30 cellular contexts compared by ENCODE assay signal in the genomic region with DNA sequence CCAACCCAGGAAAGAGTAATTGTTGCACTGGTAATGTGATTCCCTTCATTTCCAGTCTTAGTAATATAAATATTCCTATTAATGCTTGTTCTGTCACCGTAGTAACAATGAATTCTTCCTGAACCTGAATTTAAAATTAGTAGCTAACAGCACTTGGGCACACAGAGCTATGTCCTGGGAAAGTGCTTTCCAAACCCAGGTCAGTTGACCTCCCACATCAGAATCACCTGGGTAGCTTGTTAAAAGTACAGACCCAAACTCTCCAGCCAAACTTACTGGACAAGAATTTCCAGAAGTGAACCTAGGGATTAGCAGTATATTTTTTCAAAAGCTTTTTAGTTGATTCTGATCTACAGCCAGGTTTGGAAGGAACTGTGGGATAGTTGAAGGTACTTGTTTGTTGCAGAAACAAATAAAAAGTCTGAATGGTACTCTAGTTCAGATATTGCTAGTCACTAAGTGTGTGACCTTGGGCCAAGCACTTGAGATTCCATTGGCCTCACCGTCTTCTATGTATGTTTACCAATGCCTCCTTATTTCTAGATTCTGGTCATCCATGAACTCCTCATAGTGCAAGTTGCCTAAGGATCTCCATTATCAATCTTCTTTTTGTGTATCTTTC.
"Had no signal": no experiment of that assay in that cellular context is flagged by ENCODE, and none has a peak within 500 bp of the region (broad histone marks: within the 10 kb centered on the region; RNA-seq: fewer than 3 reads in every experiment).

No MANE protein-coding gene starts in this region.

- H2AFZ ChIP-seq: neural progenitor cell, parathyroid adenoma had no signal

- DNase-seq: hippocampal formation; kidney glomerular epithelial cell; left cardiac atrium; mesendoderm; naive B cell; natural killer cell; nephron progenitor cell; occipital lobe; psoas muscle; right lobe of liver; stimulated activated CD4-positive, alpha-beta T cell treated with anti-CD3 and anti-CD28 coated beads, Interleukin-1b, Interleukin-23, amount 100 ng/mL, for 48 hours; stimulated activated CD4-positive, alpha-beta T cell treated with anti-CD3 and anti-CD28 coated beads, Interleukin-2, amount 100 ng/mL, for 48 hours; stimulated activated CD4-positive, alpha-beta T cell treated with anti-CD3 and anti-CD28 coated beads, Interleukin-4, amount 100 ng/mL, for 4 hours; stimulated activated CD8-positive, alpha-beta memory T cell treated with anti-CD3 and anti-CD28 coated beads, Interleukin-4, amount 100 ng/mL, for 48 hours; stimulated activated naive CD4-positive, alpha-beta T cell treated with Interleukin-2 at 50 U/mL for 16 hours; stimulated activated naive CD8-positive, alpha-beta T cell treated with anti-CD3 and anti-CD28 coated beads, Interleukin-15, amount 100 ng/mL, for 72 hours; substantia nigra; transverse colon; upper lobe of left lung had no signal

- H3K4me2 ChIP-seq: neural progenitor cell, smooth muscle cell had no signal

- H3K27me3 ChIP-seq: neural progenitor cell, neutrophil, right atrium auricular region, right lobe of liver, transverse colon, upper lobe of left lung had no signal

- H3K9me3 ChIP-seq: neutrophil, psoas muscle, right atrium auricular region, right lobe of liver, transverse colon, upper lobe of left lung had no signal

- H3K79me2 ChIP-seq: parathyroid adenoma had no signal

- FAIRE-seq: keratinocyte, urothelium cell line had no signal

- H3K9ac ChIP-seq: neural progenitor cell, parathyroid adenoma had no signal

- H3K36me3 Mint-ChIP-seq: mesothelial cell of epicardium; naive B cell; natural killer cell; neural progenitor cell; stimulated activated memory B cell treated with anti-CD40 and anti-IgM and Interleukin-4, amounts not matched to agents 10 μg/mL and 1 μg/mL and 100 μg/mL, for 72 hours had no signal

- H3K9me3 Mint-ChIP-seq: nephron progenitor cell; neural progenitor cell; stimulated activated memory B cell treated with anti-CD40 and anti-IgM and Interleukin-4, amounts not matched to agents 10 μg/mL and 1 μg/mL and 100 μg/mL, for 72 hours; stimulated activated naive CD8-positive, alpha-beta T cell treated with anti-CD3 and anti-CD28 coated beads, Interleukin-15, amount 100 ng/mL, for 72 hours had no signal

- H3K27ac ChIP-seq: neutrophil, parathyroid adenoma, psoas muscle, right atrium auricular region, right lobe of liver, transverse colon, upper lobe of left lung had no signal

- H3K4me3 ChIP-seq: lung, neural progenitor cell, psoas muscle, right atrium auricular region, right lobe of liver, smooth muscle cell, transverse colon, upper lobe of left lung had no signal

- ATAC-seq: left cardiac atrium; left lobe of liver; natural killer cell; psoas muscle; right lobe of liver; stimulated activated memory B cell treated with anti-CD40 and anti-IgM and Interleukin-4, amounts not matched to agents 10 μg/mL and 1 μg/mL and 100 μg/mL, for 72 hours; stimulated activated naive CD8-positive, alpha-beta T cell treated with anti-CD3 and anti-CD28 coated beads, Interleukin-15, amount 100 ng/mL, for 72 hours had no signal

- H3K36me3 ChIP-seq: neural progenitor cell, neutrophil, right atrium auricular region, right lobe of liver, transverse colon, upper lobe of left lung had no signal

- H3K4me1 Mint-ChIP-seq: mesothelial cell of epicardium; naive B cell; natural killer cell; stimulated activated memory B cell treated with anti-CD40 and anti-IgM and Interleukin-4, amounts not matched to agents 10 μg/mL and 1 μg/mL and 100 μg/mL, for 72 hours; stimulated activated naive CD8-positive, alpha-beta T cell treated with anti-CD3 and anti-CD28 coated beads, Interleukin-15, amount 100 ng/mL, for 72 hours had no signal

- H3K4me1 ChIP-seq: neural progenitor cell, parathyroid adenoma, psoas muscle, right atrium auricular region, right lobe of liver, transverse colon, upper lobe of left lung had no signal

- H3K4me3 Mint-ChIP-seq: mesothelial cell of epicardium; naive B cell; natural killer cell; nephron progenitor cell; neural progenitor cell; stimulated activated memory B cell treated with anti-CD40 and anti-IgM and Interleukin-4, amounts not matched to agents 10 μg/mL and 1 μg/mL and 100 μg/mL, for 72 hours; stimulated activated naive CD8-positive, alpha-beta T cell treated with anti-CD3 and anti-CD28 coated beads, Interleukin-15, amount 100 ng/mL, for 72 hours had no signal

- H3K27me3 Mint-ChIP-seq: stimulated activated naive CD8-positive, alpha-beta T cell treated with anti-CD3 and anti-CD28 coated beads, Interleukin-15, amount 100 ng/mL, for 72 hours had no signal

- H3K27ac Mint-ChIP-seq: mesothelial cell of epicardium; naive B cell; natural killer cell; nephron progenitor cell; neural progenitor cell; stimulated activated memory B cell treated with anti-CD40 and anti-IgM and Interleukin-4, amounts not matched to agents 10 μg/mL and 1 μg/mL and 100 μg/mL, for 72 hours; stimulated activated naive CD8-positive, alpha-beta T cell treated with anti-CD3 and anti-CD28 coated beads, Interleukin-15, amount 100 ng/mL, for 72 hours had no signal
